In the genomic region with DNA sequence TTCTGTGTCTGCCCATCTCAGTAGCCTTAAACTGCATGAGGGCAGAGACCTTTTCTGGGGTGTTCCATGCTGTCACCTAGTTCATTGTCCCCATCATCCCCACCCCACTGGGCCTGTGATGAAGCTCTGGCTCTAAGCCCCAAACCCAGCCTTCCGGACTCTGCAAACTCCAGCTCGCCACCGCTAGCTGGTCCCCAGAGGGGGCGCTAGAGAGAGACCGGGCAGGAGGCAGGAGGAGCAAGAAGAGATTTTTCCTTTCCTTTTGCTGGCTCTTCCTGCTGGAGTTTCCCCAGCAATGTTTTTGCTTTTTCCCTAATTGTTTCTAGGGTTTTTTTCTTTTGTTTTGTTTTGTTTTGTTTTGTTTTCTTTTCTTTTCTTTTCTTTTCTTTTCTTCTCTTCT, we compare ENCODE assay signal across 10 cellular contexts.
DNase-seq lines count a peak whose midpoint lies in the region; ATAC-seq and TF ChIP-seq lines count a peak whose summit lies in the region.
"Had no signal": no experiment of that assay in that cellular context is flagged by ENCODE, and none has a peak within 500 bp of the region (broad histone marks: within the 10 kb centered on the region; RNA-seq: fewer than 3 reads in every experiment).

No MANE protein-coding gene starts in this region.

- no peak overlapping the region for H3K4ac ChIP-seq in neuronal stem cell (ENCODE audit: low read length)

- no peaks in the 10 kb centered on the region for H3K9me3 ChIP-seq in neuronal stem cell (replicated peaks in 1 of 2; ENCODE audit: control insufficient read depth in 2 of 2, insufficient read depth in 1 of 2, low read depth in 1 of 2, low read length in 2 of 2)

- H2BK120ac ChIP-seq in neuronal stem cell (ENCODE audit: low read depth, low read length), result no peak overlapping the region

- DNase-seq in NCI-H2227 (lab: John Stamatoyannopoulos, UW; ENCODE audit: unreplicated experiment) (peak; percentile 21), NCI-H2227 treated with DMSO at 0.1 percent for 48 hours (lab: John Stamatoyannopoulos, UW) (no peak), brain microvascular endothelial cell (no peak), neuronal stem cell (ENCODE audit: low spot score) (peak; percentile 20), NCI-H1417 (lab: John Stamatoyannopoulos, UW) (no peak)
- peak; percentile 5 for DNase-seq in Jurkat, Clone E6-1 (ENCODE audit: low read depth, low spot score)

- TF ChIP-seq CTCF in brain microvascular endothelial cell (IDR thresholded peaks at IDR 0.05; ENCODE audit: low read depth, low read length, missing control alignments), result peak; percentile 66

- H3K23ac ChIP-seq in neuronal stem cell (ENCODE audit: low read depth, low read length, poor library complexity), result no peak overlapping the region

- H3K14ac ChIP-seq in neuronal stem cell (ENCODE audit: low read length), result no peak overlapping the region

- no peak overlapping the region for H3K4me3 ChIP-seq in Jurkat, Clone E6-1 (ENCODE audit: low read length)
- H3K4me3 ChIP-seq in brain microvascular endothelial cell (ENCODE audit: low read depth, low read length) (no peak overlapping the region), neuronal stem cell (ENCODE audit: low read length in 2 of 2) (no peak overlapping the region)
- H3K4me3 ChIP-seq: BLaER1, cardiac muscle cell had no signal

- no peak overlapping the region for H4K91ac ChIP-seq in neuronal stem cell (ENCODE audit: low read depth, low read length, poor library complexity)

- ATAC-seq in HG03378 (IDR thresholded peaks at IDR 0.05; ENCODE audit: unreplicated experiment) (no peak), HG03280 (IDR thresholded peaks at IDR 0.05; ENCODE audit: unreplicated experiment) (no peak)

- no peaks in the 10 kb centered on the region for H3K36me3 ChIP-seq in brain microvascular endothelial cell (replicated peaks)
- H3K36me3 ChIP-seq in neuronal stem cell (replicated peaks in 1 of 2; ENCODE audit: control insufficient read depth in 2 of 2, insufficient read depth in 2 of 2, low read length in 2 of 2), result no peaks in the 10 kb centered on the region
- H3K36me3 ChIP-seq: BLaER1, cardiac muscle cell had no signal

- H3K18ac ChIP-seq in neuronal stem cell (ENCODE audit: low read length), result no peak overlapping the region

- H3K4me1 ChIP-seq in neuronal stem cell (ENCODE audit: control insufficient read depth in 2 of 2, insufficient read depth in 1 of 2, low read depth in 1 of 2, low read length in 2 of 2), result no peaks in the 10 kb centered on the region
- H3K4me1 ChIP-seq: BLaER1 had no signal

- no peaks in the 10 kb centered on the region for H3K79me1 ChIP-seq in neuronal stem cell (ENCODE audit: low read depth, low read length)

- no peak overlapping the region for H4K8ac ChIP-seq in neuronal stem cell (ENCODE audit: low read depth, low read length)

- no peak overlapping the region for H2BK5ac ChIP-seq in neuronal stem cell (ENCODE audit: low read length)

- H2AFZ ChIP-seq in neuronal stem cell (ENCODE audit: low read length), result no peak overlapping the region

- H3K4me2 ChIP-seq in neuronal stem cell (ENCODE audit: insufficient read depth, low read length, poor library complexity, severe bottlenecking), result no peak overlapping the region
- H3K4me2 ChIP-seq: BLaER1 had no signal

- WGBS in neuronal stem cell (ENCODE audit: extremely low coverage in 2 of 2, insufficient read length in 2 of 2, insufficient replicate concordance in 1 of 2), 2 donors, result no CpG with 5 or more reads among the region's 5 CpGs

- H3K27me3 ChIP-seq in brain microvascular endothelial cell (replicated peaks) (no peaks in the 10 kb centered on the region), neuronal stem cell (ENCODE audit: control insufficient read depth in 3 of 3, insufficient read depth in 3 of 3, low read depth in 1 of 3, low read length in 3 of 3) (peaks cover 0 to 16% (median 0%) of the 10 kb centered on the region in 3 experiments)
- H3K27me3 ChIP-seq: BLaER1, cardiac muscle cell had no signal

- H3K27ac ChIP-seq in brain microvascular endothelial cell (no peak overlapping the region), neuronal stem cell (replicated peaks; ENCODE audit: low read length) (no peak overlapping the region)
- H3K27ac ChIP-seq: BLaER1, cardiac muscle cell had no signal

- H3K9ac ChIP-seq in neuronal stem cell (ENCODE audit: low read depth, low read length, poor library complexity), result no peak overlapping the region
- H3K9ac ChIP-seq: BLaER1 had no signal

- no peak overlapping the region for H2BK12ac ChIP-seq in neuronal stem cell (ENCODE audit: low read length)

- no peak overlapping the region for H2BK15ac ChIP-seq in neuronal stem cell (ENCODE audit: low read length)

- in situ Hi-C loops in brain microvascular endothelial cell (cut with HindIII; ENCODE audit: low pct_ligation_motif_present, low sequenced_read_pairs), result no loop called here

- no peak overlapping the region for H2AK5ac ChIP-seq in neuronal stem cell (ENCODE audit: low read depth, low read length)

Comparison
In these comparisons a context has a peak if more than half of its experiments do, and no peak if none do; other contexts are left out.
1. DNase-seq: peak in NCI-H2227 (single experiment), Jurkat, Clone E6-1 (single experiment) and neuronal stem cell (single experiment); none in NCI-H2227 treated with DMSO at 0.1 percent for 48 hours (single experiment), brain microvascular endothelial cell (single experiment) and NCI-H1417 (0 of 3).